28 cellular contexts compared by ENCODE assay signal in the genomic region with DNA sequence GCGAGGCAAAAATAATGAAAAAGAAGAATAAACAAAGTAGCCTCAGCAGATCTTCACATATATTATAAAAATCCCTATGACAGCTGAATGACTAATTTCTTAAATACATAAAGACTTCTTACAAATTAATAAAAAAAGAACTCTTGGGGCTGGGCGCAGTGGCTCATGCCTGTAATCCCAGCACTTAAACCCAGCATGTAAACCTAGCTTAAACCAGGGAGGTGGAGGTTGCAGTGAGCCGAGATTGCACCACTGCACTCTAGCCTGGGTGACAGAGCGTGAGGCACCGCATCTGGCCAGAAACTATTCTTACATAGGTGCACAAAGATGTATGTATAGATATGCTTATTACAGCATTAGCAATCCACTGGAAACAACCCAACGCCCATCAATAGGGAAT. TPM values are rescaled to one million over a fixed set of nuclear protein-coding genes. Genes with fewer than 3 reads are reported as not detected.
"Had no signal": no experiment of that assay in that cellular context is flagged by ENCODE, and none has a peak within 500 bp of the region (broad histone marks: within the 10 kb centered on the region; RNA-seq: fewer than 3 reads in every experiment).

No MANE protein-coding gene starts in this region.

- H3K27ac ChIP-seq: HL-60, KMS-11, PC-9, Peyer's patch had no signal

- FAIRE-seq: HTR-8/SVneo, K562 had no signal

- H3K9me3 Mint-ChIP-seq: IgD-negative memory B cell had no signal

- H3K9me3 ChIP-seq: Peyer's patch, SK-N-SH had no signal

- H3K36me3 ChIP-seq: Peyer's patch had no signal

- H3K9ac ChIP-seq: KMS-11, SK-N-SH had no signal

- ATAC-seq: K562 had no signal

- H3K27ac Mint-ChIP-seq: IgD-negative memory B cell had no signal

- H3K4me3 ChIP-seq: K562, PC-9, Peyer's patch had no signal

- H3K4me2 ChIP-seq: KMS-11, PC-9, SK-N-SH had no signal

- DNase-seq: Kasumi-1, MM.1S, NCI-H1092 treated with DMSO at 0.1 percent for 48 hours, NCI-H1436, NCI-H187, NCI-H2029, NCI-H2081 treated with DMSO at 0.1 percent for 48 hours, NCI-H2171, NCI-H226, NCI-H446, NCI-H510A, NCI-H524 treated with DMSO at 0.1 percent for 48 hours, NCI-H69, NCI-H774, PC-9, Peyer's patch, Right ventricle myocardium superior, SIG-M5, SK-N-SH, SW 1271 had no signal

- H2AFZ ChIP-seq: PC-9 had no signal

- H3K4me1 ChIP-seq: Peyer's patch had no signal

- H3K4me3 Mint-ChIP-seq: IgD-negative memory B cell had no signal

- H3K27me3 ChIP-seq: Peyer's patch had no signal

- H3K9me2 ChIP-seq: SK-N-SH had no signal

RNA-seq across cellular contexts. Expression of a gene that starts 33.9 kb away (rescaled TPM):
- total RNA-seq: M059J, Peyer's patch, Right ventricle myocardium superior, RPMI7951, SK-MEL-5 had no signal
- polyA plus RNA-seq: K562, SK-N-SH had no signal
